1 cellular context compared by ENCODE assay signal in genomic region chr1:107526524-107527198, GRCh38.
A peak's percentile ranks its signal among the peaks of the same experiment; 100 is the strongest.
TF ChIP-seq lines count a peak whose summit lies in the region.

No MANE protein-coding gene starts in this region.

TF ChIP-seq in HepG2, 621 proteins besides CTCF, POLR2A, EP300 and RAD21 (continued from another document and continues in another):
- TF ChIP-seq ZNF784 (CRISPR knock-in tag; IDR thresholded peaks at IDR 0.05; ENCODE audit: borderline replicate concordance) (peak; percentile 25; the same call in 1 of the 2 replicates), MAZ (IDR thresholded peaks at IDR 0.05; ENCODE audit: borderline replicate concordance, low read depth, low read length) (0 out of 2 replicates have a peak, but pooled peaks have one; percentile 22), MAZ (CRISPR knock-in tag; IDR thresholded peaks at IDR 0.05; ENCODE audit: low read depth) (0 out of 2 replicates have a peak, but pooled peaks have one; percentile 21), GFI1 (CRISPR knock-in tag; IDR thresholded peaks at IDR 0.05; ENCODE audit: borderline replicate concordance) (peak; percentile 82), KLF12 (CRISPR knock-in tag; IDR thresholded peaks at IDR 0.05; ENCODE audit: borderline replicate concordance) (0 out of 2 replicates have a peak, but pooled peaks have one; percentile 14), CENPBD1 (CRISPR knock-in tag; IDR thresholded peaks at IDR 0.05; ENCODE audit: borderline replicate concordance, low read depth) (no peak), ZNF354B (CRISPR knock-in tag; IDR thresholded peaks at IDR 0.05) (no peak), ZNF574 (CRISPR knock-in tag; IDR thresholded peaks at IDR 0.05) (peak; percentile 45), ARID4A (CRISPR knock-in tag; IDR thresholded peaks at IDR 0.05; ENCODE audit: borderline replicate concordance) (peak; percentile 24; the same call in 1 of the 2 replicates), XRCC5 (optimal IDR thresholded peaks at IDR 0.05; ENCODE audit: low read length) (peak; percentile 26), MIXL1 (CRISPR knock-in tag; IDR thresholded peaks at IDR 0.05) (peak; percentile 77), FOXJ3 (CRISPR knock-in tag; IDR thresholded peaks at IDR 0.05; ENCODE audit: borderline replicate concordance) (peak; percentile 99), ZZZ3 (CRISPR knock-in tag; IDR thresholded peaks at IDR 0.05; ENCODE audit: borderline replicate concordance) (no peak), ZNF362 (CRISPR knock-in tag; IDR thresholded peaks at IDR 0.05; ENCODE audit: borderline replicate concordance) (peak; percentile 59; the same call in 1 of the 2 replicates), ISX (CRISPR knock-in tag; conservative IDR thresholded peaks at IDR 0.05) (no peak), ZNF614 (CRISPR knock-in tag; IDR thresholded peaks at IDR 0.05; ENCODE audit: borderline replicate concordance) (0 out of 2 replicates have a peak, but pooled peaks have one; percentile 54), FOXA3 (CRISPR knock-in tag; IDR thresholded peaks at IDR 0.05) (peak; percentile 99), DPF2 (CRISPR knock-in tag; IDR thresholded peaks at IDR 0.05; ENCODE audit: borderline replicate concordance, low read depth) (peak; percentile 94), ZNF747 (CRISPR knock-in tag; IDR thresholded peaks at IDR 0.05; ENCODE audit: borderline replicate concordance) (peak; percentile 67; the same call in 1 of the 2 replicates), ZUFSP (CRISPR knock-in tag; IDR thresholded peaks at IDR 0.05; ENCODE audit: borderline replicate concordance) (no peak), RXRB (CRISPR knock-in tag; IDR thresholded peaks at IDR 0.05; ENCODE audit: borderline replicate concordance) (peak; percentile 82), ZNF12 (CRISPR knock-in tag; IDR thresholded peaks at IDR 0.05) (peak; percentile 83), TBX3 (IDR thresholded peaks at IDR 0.05; ENCODE audit: borderline replicate concordance) (peak; percentile 91), SP140L (CRISPR knock-in tag; IDR thresholded peaks at IDR 0.05; ENCODE audit: borderline replicate concordance) (no peak), HDAC2 (CRISPR knock-in tag; IDR thresholded peaks at IDR 0.05) (peak; percentile 95), NAIF1 (CRISPR knock-in tag; IDR thresholded peaks at IDR 0.05; ENCODE audit: borderline replicate concordance) (no peak), RERE (CRISPR knock-in tag; IDR thresholded peaks at IDR 0.05; ENCODE audit: low read depth) (peak; percentile 90), SALL2 (CRISPR knock-in tag; IDR thresholded peaks at IDR 0.05) (peak; percentile 55; the same call in 1 of the 2 replicates), HNRNPUL1 (IDR thresholded peaks at IDR 0.05; ENCODE audit: low read depth, low read length) (no peak), AKAP8 (CRISPR knock-in tag; IDR thresholded peaks at IDR 0.05) (peak; percentile 28; the same call in 1 of the 2 replicates), ZBTB20 (CRISPR knock-in tag; IDR thresholded peaks at IDR 0.05; ENCODE audit: borderline replicate concordance, low read depth) (peak; percentile 90), CERS6 (CRISPR knock-in tag; IDR thresholded peaks at IDR 0.05) (no peak), REPIN1 (CRISPR knock-in tag; IDR thresholded peaks at IDR 0.05; ENCODE audit: borderline replicate concordance, low read depth) (peak; percentile 49; the same call in 1 of the 2 replicates), ZHX1 (CRISPR knock-in tag; IDR thresholded peaks at IDR 0.05; ENCODE audit: low read depth) (peak; percentile 38; the same call in 1 of the 2 replicates), JUN (CRISPR knock-in tag; IDR thresholded peaks at IDR 0.05) (peak; percentile 59), HMG20A (CRISPR knock-in tag; IDR thresholded peaks at IDR 0.05; ENCODE audit: borderline replicate concordance) (peak; percentile 97; the same call in 1 of the 2 replicates), TEAD3 (CRISPR knock-in tag; optimal IDR thresholded peaks at IDR 0.05; ENCODE audit: borderline replicate concordance) (peak; percentile 86)
